ENCODE assay signal across 18 cellular contexts in genomic region chr13:45410466-45410865, GRCh38. TPM values are rescaled to one million over a fixed set of nuclear protein-coding genes. Genes with fewer than 3 reads are reported as not detected.
A peak's percentile ranks its signal among the peaks of the same experiment; 100 is the strongest.
DNase-seq lines count a peak whose midpoint lies in the region; ATAC-seq and TF ChIP-seq lines count a peak whose summit lies in the region.
"Had no signal": no experiment of that assay in that cellular context is flagged by ENCODE, and none has a peak within 500 bp of the region (broad histone marks: within the 10 kb centered on the region; RNA-seq: fewer than 3 reads in every experiment).

No MANE protein-coding gene starts in this region.

- H3K27ac ChIP-seq in left ventricle myocardium inferior (replicated peaks) = peak overlapping the region; percentile 81
- no peak overlapping the region for H3K27ac ChIP-seq in heart left ventricle
- H3K27ac ChIP-seq in gastrocnemius medialis = peak overlapping the region in 3 of 4 donors; percentile 91 to 99 (median 93)
- H3K27ac ChIP-seq: BLaER1, GM23248, HL-60 had no signal

- H3K4me3 ChIP-seq in left ventricle myocardium inferior (no peak overlapping the region), heart left ventricle (no peak overlapping the region), gastrocnemius medialis (no peak overlapping the region)
- H3K4me3 ChIP-seq: BLaER1, GM12878, GM23248, HAP-1 had no signal

- DNase-seq in left ventricle myocardium inferior = no peak
- DNase-seq in heart left ventricle = no peak
- DNase-seq in left lobe of liver (ENCODE audit: low spot score) = peak; percentile 35
- no peak for DNase-seq in gastrocnemius medialis
- DNase-seq: 8988T; CD8-positive, alpha-beta memory T cell; COR-L47; DMS 273 treated with DMSO at 0.1 percent for 48 hours; DND-41; EL; GM23248 had no signal

- H3K36me3 ChIP-seq in left ventricle myocardium inferior (peaks cover 62% of the 10 kb centered on the region), heart left ventricle (peaks cover 0 to 62% (median 54%) of the 10 kb centered on the region in 9 donors), gastrocnemius medialis (peaks cover 0 to 35% of the 10 kb centered on the region in 2 donors)

- in situ Hi-C loops in gastrocnemius medialis (cut with MboI; ENCODE audit: low sequenced_read_pairs in 4 of 4) = no loop called here

- H3K9me3 ChIP-seq in left ventricle myocardium inferior (replicated peaks) = no peaks in the 10 kb centered on the region
- no peaks in the 10 kb centered on the region for H3K9me3 ChIP-seq in heart left ventricle
- no peaks in the 10 kb centered on the region for H3K9me3 ChIP-seq in gastrocnemius medialis
- H3K9me3 ChIP-seq: BLaER1, HAP-1 had no signal

- WGBS in heart left ventricle, 4 donors = 93 to 95% (median 94%) methylated on average over 12 of the region's 12 CpGs

- ATAC-seq in heart left ventricle (no peak), left lobe of liver (no peak), gastrocnemius medialis (no peak), HG03521 (IDR thresholded peaks at IDR 0.05; ENCODE audit: unreplicated experiment) (no peak), GM21526 (IDR thresholded peaks at IDR 0.05; ENCODE audit: low FRiP score, unreplicated experiment) (no peak), HG03025 (IDR thresholded peaks at IDR 0.05; ENCODE audit: low FRiP score, unreplicated experiment) (no peak)
- ATAC-seq: GM12878 had no signal

- H3K27me3 ChIP-seq in left ventricle myocardium inferior (ENCODE audit: low read depth) = no peaks in the 10 kb centered on the region
- no peaks in the 10 kb centered on the region for H3K27me3 ChIP-seq in heart left ventricle
- H3K27me3 ChIP-seq in gastrocnemius medialis = no peaks in the 10 kb centered on the region
- H3K27me3 ChIP-seq: BLaER1 had no signal

- TF ChIP-seq CTCF in left ventricle myocardium inferior (IDR thresholded peaks at IDR 0.05; ENCODE audit: borderline replicate concordance) = no peak
- no peak for TF ChIP-seq CTCF in heart left ventricle (IDR thresholded peaks at IDR 0.05)
- TF ChIP-seq CTCF in gastrocnemius medialis (IDR thresholded peaks at IDR 0.05 in 4 of 5, conservative IDR thresholded peaks at IDR 0.05 in 1 of 5) = no peak

- H3K4me1 ChIP-seq in left ventricle myocardium inferior (peaks cover 66% of the 10 kb centered on the region), heart left ventricle (peaks cover 3 to 40% (median 25%) of the 10 kb centered on the region in 12 donors), gastrocnemius medialis (peaks cover 39 to 42% of the 10 kb centered on the region in 2 donors)
- H3K4me1 ChIP-seq: BLaER1 had no signal

- TF ChIP-seq POLR2A in heart left ventricle (IDR thresholded peaks at IDR 0.05) (no peak), gastrocnemius medialis (IDR thresholded peaks at IDR 0.05) (no peak)

- intact Hi-C loops in left ventricle myocardium inferior (cut with micrococcal nuclease) (no loop called here), heart left ventricle (cut with DNase I) (no loop called here), gastrocnemius medialis (cut with DNase I; ENCODE audit: low total_unique reads) (no loop called here)

RNA-seq across cellular contexts. Expression of gene SLC25A30, which starts 7.7 kb away (rescaled TPM):
- total RNA-seq in left ventricle myocardium inferior = 175 TPM
- 100 to 1,000 TPM in 6 of 9 donors, 10 to 100 TPM in 3; 56.9 to 208 (median 128) TPM for total RNA-seq in heart left ventricle
- polyA plus RNA-seq in heart left ventricle = 10 to 100 TPM; 27.9 to 51.6 TPM
- 38.8 TPM for total RNA-seq in left lobe of liver
- 10 to 100 TPM in 3 of 4 donors, 1 to 10 TPM in 1; 4.2 to 27.1 (median 14.6) TPM for total RNA-seq in gastrocnemius medialis

RNA-seq across cellular contexts. Expression of gene COG3, which starts 54.3 kb away (rescaled TPM):
- total RNA-seq in left ventricle myocardium inferior (15.7 TPM), heart left ventricle (10 to 100 TPM; 12.6 to 23.1 (median 15.5) TPM), left lobe of liver (28.3 TPM), gastrocnemius medialis (10 to 100 TPM; 10.4 to 20.3 (median 17.8) TPM)
- 10 to 100 TPM in 1 of 2 donors, 1 to 10 TPM in 1; 7.7 to 15.2 TPM for polyA plus RNA-seq in heart left ventricle

Comparison
In these comparisons a context has a peak if more than half of its experiments do, and no peak if none do; other contexts are left out.
1. H3K27ac ChIP-seq: peak in left ventricle myocardium inferior (single experiment) and gastrocnemius medialis (3 of 4); none in heart left ventricle (0 of 12).